ENCODE assay signal across 8 cellular contexts in genomic region chr4:148443550-148444295, GRCh38. TPM values are rescaled to one million over a fixed set of nuclear protein-coding genes. Genes with fewer than 3 reads are reported as not detected.
DNase-seq lines count a peak whose midpoint lies in the region; ATAC-seq and TF ChIP-seq lines count a peak whose summit lies in the region.

No MANE protein-coding gene starts in this region.

- ATAC-seq in GM23338: no peak

- H3K27me3 ChIP-seq in GM23338 (ENCODE audit: insufficient read depth): peaks cover 56% of the 10 kb centered on the region
- H3K27me3 ChIP-seq in mucosa of rectum (ENCODE audit: control insufficient read depth in 2 of 2, insufficient read depth in 2 of 2, low read length in 2 of 2): no peaks in the 10 kb centered on the region

- no peaks in the 10 kb centered on the region for H4K20me1 ChIP-seq in GM23338 (replicated peaks; ENCODE audit: insufficient read depth)

- H3K27ac ChIP-seq in GM23338 (ENCODE audit: low read depth) (no peak overlapping the region), mucosa of rectum (ENCODE audit: low read depth in 2 of 2, low read length in 2 of 2) (peak overlapping the region; percentile 94 to 95), substantia nigra (ENCODE audit: low read depth, low read length, poor library complexity, severe bottlenecking) (peak overlapping the region; percentile 38)

- H3K36me3 ChIP-seq in GM23338 (ENCODE audit: insufficient read depth) (no peaks in the 10 kb centered on the region), mucosa of rectum (ENCODE audit: control insufficient read depth in 2 of 2, insufficient read depth in 2 of 2, low read length in 2 of 2) (no peaks in the 10 kb centered on the region)

- H3K27ac Mint-ChIP-seq in GM23338: no peak overlapping the region

- no peak for TF ChIP-seq CTCF in GM23338 (conservative IDR thresholded peaks at IDR 0.05; ENCODE audit: low read depth in 2 of 2)

- H3K4me3 Mint-ChIP-seq in GM23338: peak overlapping the region; percentile 96

- no peaks in the 10 kb centered on the region for H3K36me3 Mint-ChIP-seq in GM23338 (ENCODE audit: low read depth)

- H3K79me2 ChIP-seq in GM23338 (replicated peaks; ENCODE audit: insufficient read depth): 0 out of 2 replicates have a peak, but pooled peaks cover 2% of the 10 kb centered on the region

- H3K4me1 ChIP-seq in GM23338 (ENCODE audit: insufficient read depth) (peaks cover 35% of the 10 kb centered on the region), mucosa of rectum (ENCODE audit: control insufficient read depth in 2 of 2, insufficient read depth in 2 of 2, low read length in 2 of 2) (peaks cover 10% of the 10 kb centered on the region in 2 donors)

- H3K9ac ChIP-seq in mucosa of rectum (ENCODE audit: low read depth in 1 of 2, low read length in 2 of 2): peak overlapping the region; percentile 94 to 95

- H3K9me3 ChIP-seq in mucosa of rectum (ENCODE audit: control insufficient read depth in 2 of 2, low read length in 2 of 2): no peaks in the 10 kb centered on the region

- peak overlapping the region; percentile 67 for H3K4me3 ChIP-seq in GM23338
- peak overlapping the region; percentile 93 to 97 for H3K4me3 ChIP-seq in mucosa of rectum (ENCODE audit: low read length in 2 of 2)

- no peaks in the 10 kb centered on the region for H3K9me3 Mint-ChIP-seq in GM23338

- H3K27me3 Mint-ChIP-seq in GM23338 (ENCODE audit: insufficient read depth, low read depth, poor library complexity): peaks cover 46% of the 10 kb centered on the region

- H3F3A ChIP-seq in GM23338 (replicated peaks; ENCODE audit: low read depth): no peaks in the 10 kb centered on the region

- no peaks in the 10 kb centered on the region for H3K9me2 ChIP-seq in GM23338 (ENCODE audit: insufficient read depth)

- DNase-seq in GM23338 (ENCODE audit: low spot score) (peak; percentile 28), substantia nigra (lab: John Stamatoyannopoulos, UW) (peak in 28 of 49 donors; percentile 7 to 65 (median 28)), SHP77 (lab: John Stamatoyannopoulos, UW) (no peak), pons (ENCODE audit: low spot score) (no peak), NCI-H187 (lab: John Stamatoyannopoulos, UW) (no peak)
- peak; percentile 14 to 22 for DNase-seq in activated CD4-positive, alpha-beta T cell treated with anti-CD3 and anti-CD28 coated beads, Interleukin-2, amount 50 U/mL, for 4 hours
- peak; percentile 18 for DNase-seq in effector CD4-positive, alpha-beta T cell

- H3K4me1 Mint-ChIP-seq in GM23338: peaks cover 24% of the 10 kb centered on the region

- H3K4me2 ChIP-seq in GM23338: peak overlapping the region; percentile 94

- peak overlapping the region; percentile 72 for H2AFZ ChIP-seq in GM23338

TF ChIP-seq in GM23338, 12 proteins besides CTCF, POLR2A, EP300 and RAD21:
- TF ChIP-seq EZH2phosphoT487 (IDR thresholded peaks at IDR 0.05; ENCODE audit: unreplicated experiment) (peak; percentile 26), EZH2 (IDR thresholded peaks at IDR 0.05; ENCODE audit: low read depth, unreplicated experiment) (peak; percentile 25), ZNF331 (CRISPR knock-in tag; IDR thresholded peaks at IDR 0.05; ENCODE audit: low read depth) (no peak), JUNB (IDR thresholded peaks at IDR 0.05; ENCODE audit: unreplicated experiment) (no peak), ZNF462 (CRISPR knock-in tag; IDR thresholded peaks at IDR 0.05) (no peak), CREB1 (CRISPR knock-in tag; IDR thresholded peaks at IDR 0.05; ENCODE audit: low read depth) (peak; percentile 46; the same call in 1 of the 2 replicates)
TF ChIP-seq in GM23338: peak in this region for 3.

RNA-seq across cellular contexts. Expression of gene NR3C2, which starts 1.5 kb away (rescaled TPM):
- 3.0 and 4.6 TPM in 2 replicates for total RNA-seq in GM23338 (2014; rRNA removed; shearing (Covaris generic))
- polyA plus RNA-seq in GM23338 (2016; fragmentation: Nextera tagmentation; extraction: Ambion mirVana): 1.1 and 1.2 TPM in 2 replicates

Comparison
In these comparisons a context has a peak if more than half of its experiments do, and no peak if none do; other contexts are left out.
1. DNase-seq: peak in GM23338 (single experiment), activated CD4-positive, alpha-beta T cell treated with anti-CD3 and anti-CD28 coated beads, Interleukin-2, amount 50 U/mL, for 4 hours (2 of 2), effector CD4-positive, alpha-beta T cell (single experiment) and substantia nigra (28 of 49); none in SHP77 (0 of 2), pons (single experiment) and NCI-H187 (0 of 2).